ENCODE assay signal across 21 cellular contexts in the genomic region with DNA sequence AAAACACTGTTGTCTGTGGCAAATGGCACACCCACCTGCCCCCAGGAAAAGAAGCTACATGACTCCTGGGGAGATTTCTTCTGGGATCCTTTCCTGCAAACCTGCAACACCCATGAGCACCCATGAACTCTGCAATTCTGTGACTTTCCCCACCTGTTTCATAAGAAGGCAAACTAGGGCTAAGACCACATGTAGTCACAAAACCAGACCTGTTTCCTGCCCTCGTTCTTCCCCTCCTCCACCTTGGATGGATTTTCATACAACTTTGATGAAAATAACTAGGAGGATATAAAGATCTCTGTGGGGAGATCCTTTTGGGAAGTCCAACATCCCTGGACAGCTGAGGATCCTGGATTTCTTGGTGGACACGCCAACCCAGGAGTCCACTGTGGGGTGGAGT.
DNase-seq lines count a peak whose midpoint lies in the region; ATAC-seq and TF ChIP-seq lines count a peak whose summit lies in the region.
"Had no signal": no experiment of that assay in that cellular context is flagged by ENCODE, and none has a peak within 500 bp of the region (broad histone marks: within the 10 kb centered on the region; RNA-seq: fewer than 3 reads in every experiment).

No MANE protein-coding gene starts in this region.

- no peaks in the 10 kb centered on the region for H3K27me3 ChIP-seq in CD4-positive, alpha-beta T cell (ENCODE audit: control insufficient read depth, insufficient read depth, low read length)
- H3K27me3 ChIP-seq in CD8-positive, alpha-beta memory T cell (ENCODE audit: insufficient read depth, low read length, poor library complexity, severe bottlenecking), result no peaks in the 10 kb centered on the region
- no peaks in the 10 kb centered on the region for H3K27me3 ChIP-seq in naive thymus-derived CD4-positive, alpha-beta T cell (ENCODE audit: control insufficient read depth in 2 of 2, insufficient read depth in 2 of 2, low read length in 2 of 2)
- H3K27me3 ChIP-seq: ascending aorta, foreskin keratinocyte, neural progenitor cell, SJSA1, vagina had no signal

- CTCF ChIA-PET in CD4-positive, alpha-beta T cell (lab: Charles Lee), result interaction anchor here (0.9 to 2.5 kb wide), 3 partner anchors 14 to 1079 kb away, joined by 3 to 11 read pairs (median 3); no protein-coding TSS in a partner anchor
- CTCF ChIA-PET in CD8-positive, alpha-beta memory T cell (lab: Charles Lee), result interaction anchor here (1.1 to 5.6 kb wide), 3 partner anchors 14 to 209 kb away, joined by 5 to 28 read pairs (median 5); no protein-coding TSS in a partner anchor
- CTCF ChIA-PET in activated CD8-positive, alpha-beta T cell treated with anti-CD3 and anti-CD28 coated beads, Interleukin-2, amount 10 ng/mL, durations not matched to agents 7 days and 5 days (lab: Charles Lee), result interaction anchor here (0.8 to 20.0 kb wide), 8 partner anchors 12 to 210 kb away, joined by 3 to 309 read pairs (median 10); no protein-coding TSS in a partner anchor
- CTCF ChIA-PET in naive thymus-derived CD4-positive, alpha-beta T cell (lab: Charles Lee), result interaction anchor here (0.6 to 18.0 kb wide), 8 partner anchors 8 to 1085 kb away, joined by 3 to 279 read pairs (median 4); a partner anchor contains a TSS

- H3K4me3 ChIP-seq in CD8-positive, alpha-beta memory T cell (ENCODE audit: low read length), result peak overlapping the region; percentile 3
- peak overlapping the region; percentile 11 for H3K4me3 ChIP-seq in naive thymus-derived CD4-positive, alpha-beta T cell (ENCODE audit: low read length)
- H3K4me3 ChIP-seq: ascending aorta, K562, neural progenitor cell, SJSA1, vagina had no signal

- H3K9me3 ChIP-seq in CD4-positive, alpha-beta T cell (ENCODE audit: control insufficient read depth, low read length), result no peaks in the 10 kb centered on the region
- H3K9me3 ChIP-seq in CD8-positive, alpha-beta memory T cell (ENCODE audit: low read length), result no peaks in the 10 kb centered on the region
- H3K9me3 ChIP-seq in naive thymus-derived CD4-positive, alpha-beta T cell (ENCODE audit: control insufficient read depth in 2 of 3, low read length in 3 of 3), result no peaks in the 10 kb centered on the region
- H3K9me3 ChIP-seq: ascending aorta, SJSA1, vagina had no signal

- peak overlapping the region; percentile 73 for H3K4me3 Mint-ChIP-seq in CD4-positive, alpha-beta T cell
- peak overlapping the region; percentile 8 to 80 (median 59) for H3K4me3 Mint-ChIP-seq in CD8-positive, alpha-beta memory T cell
- H3K4me3 Mint-ChIP-seq in activated CD8-positive, alpha-beta T cell treated with anti-CD3 and anti-CD28 coated beads, Interleukin-2, amount 10 ng/mL, durations not matched to agents 7 days and 5 days, result peak overlapping the region; percentile 34
- H3K4me3 Mint-ChIP-seq in naive thymus-derived CD4-positive, alpha-beta T cell, result peak overlapping the region; percentile 57 to 84 (median 74)
- H3K4me3 Mint-ChIP-seq: neural progenitor cell had no signal

- no peak for TF ChIP-seq CTCF in CD4-positive, alpha-beta T cell (IDR thresholded peaks at IDR 0.05)

- POLR2A ChIA-PET in CD4-positive, alpha-beta T cell (lab: Charles Lee), result interaction anchor here (0.5 to 18.0 kb wide), 11 partner anchors 16 to 1079 kb away, joined by 3 to 468 read pairs (median 5); a partner anchor contains a TSS
- POLR2A ChIA-PET in CD8-positive, alpha-beta memory T cell (lab: Charles Lee), result interaction anchor here (1.2 to 1.4 kb wide), 3 partner anchors 11 to 51 kb away, joined by 3 to 6 read pairs (median 4); no protein-coding TSS in a partner anchor
- POLR2A ChIA-PET in activated CD8-positive, alpha-beta T cell treated with anti-CD3 and anti-CD28 coated beads, Interleukin-2, amount 10 ng/mL, durations not matched to agents 7 days and 5 days (lab: Charles Lee), result interaction anchor here (0.8 to 7.8 kb wide), 6 partner anchors 12 to 209 kb away, joined by 3 to 52 read pairs (median 8); no protein-coding TSS in a partner anchor
- POLR2A ChIA-PET in naive thymus-derived CD4-positive, alpha-beta T cell (lab: Charles Lee), result interaction anchor here (0.6 to 25.4 kb wide), 16 partner anchors 8 to 1878 kb away, joined by 3 to 501 read pairs (median 4); a partner anchor contains a TSS

- no peak for DNase-seq in CD4-positive, alpha-beta T cell
- no peak for DNase-seq in CD8-positive, alpha-beta memory T cell
- DNase-seq in activated CD8-positive, alpha-beta T cell treated with anti-CD3 and anti-CD28 coated beads, Interleukin-2, amount 10 ng/mL, durations not matched to agents 7 days and 5 days, result no peak
- DNase-seq in naive thymus-derived CD4-positive, alpha-beta T cell, result peak in 1 of 9 donors; percentile 34
- DNase-seq in head of caudate nucleus, result no peak
- DNase-seq in COR-L47 (lab: John Stamatoyannopoulos, UW), result no peak
- DNase-seq: activated effector memory CD4-positive, alpha-beta T cell treated with anti-CD3 and anti-CD28 coated beads, Interleukin-2, amount 50 U/mL, for 16 hours; foreskin keratinocyte; H7; hippocampal formation; midbrain; NCI-H146; NCI-H510A treated with DMSO at 0.1 percent for 48 hours had no signal

- H3K4me1 ChIP-seq in CD8-positive, alpha-beta memory T cell (ENCODE audit: insufficient read depth, low read length), result peaks cover 99% of the 10 kb centered on the region
- peaks cover 95 to 98% of the 10 kb centered on the region in 2 donors for H3K4me1 ChIP-seq in naive thymus-derived CD4-positive, alpha-beta T cell (ENCODE audit: control insufficient read depth in 2 of 2, insufficient read depth in 2 of 2, low read length in 2 of 2)
- H3K4me1 ChIP-seq: ascending aorta, neural progenitor cell, SJSA1, vagina had no signal

- H3K9me3 Mint-ChIP-seq in CD4-positive, alpha-beta T cell, result peaks cover 2% of the 10 kb centered on the region
- no peaks in the 10 kb centered on the region for H3K9me3 Mint-ChIP-seq in CD8-positive, alpha-beta memory T cell
- H3K9me3 Mint-ChIP-seq in activated CD8-positive, alpha-beta T cell treated with anti-CD3 and anti-CD28 coated beads, Interleukin-2, amount 10 ng/mL, durations not matched to agents 7 days and 5 days (ENCODE audit: insufficient read depth), result no peaks in the 10 kb centered on the region
- H3K9me3 Mint-ChIP-seq in naive thymus-derived CD4-positive, alpha-beta T cell, result peaks cover 0 to 6% (median 0%) of the 10 kb centered on the region in 11 donors
- H3K9me3 Mint-ChIP-seq: neural progenitor cell had no signal

- H3K36me3 Mint-ChIP-seq in CD4-positive, alpha-beta T cell (ENCODE audit: low read depth), result peaks cover 4% of the 10 kb centered on the region
- peaks cover 2 to 14% (median 4%) of the 10 kb centered on the region in 3 donors for H3K36me3 Mint-ChIP-seq in CD8-positive, alpha-beta memory T cell
- peaks cover 18% of the 10 kb centered on the region for H3K36me3 Mint-ChIP-seq in activated CD8-positive, alpha-beta T cell treated with anti-CD3 and anti-CD28 coated beads, Interleukin-2, amount 10 ng/mL, durations not matched to agents 7 days and 5 days (ENCODE audit: low read depth)
- H3K36me3 Mint-ChIP-seq in naive thymus-derived CD4-positive, alpha-beta T cell, result peaks cover 0 to 20% (median 4%) of the 10 kb centered on the region in 5 donors
- H3K36me3 Mint-ChIP-seq: neural progenitor cell had no signal

- H3K4me1 Mint-ChIP-seq in CD4-positive, alpha-beta T cell (ENCODE audit: low read depth), result peaks cover 100% of the 10 kb centered on the region
- H3K4me1 Mint-ChIP-seq in CD8-positive, alpha-beta memory T cell, result peaks cover 97 to 100% (median 100%) of the 10 kb centered on the region in 3 donors
- peaks cover 98% of the 10 kb centered on the region for H3K4me1 Mint-ChIP-seq in activated CD8-positive, alpha-beta T cell treated with anti-CD3 and anti-CD28 coated beads, Interleukin-2, amount 10 ng/mL, durations not matched to agents 7 days and 5 days (ENCODE audit: low read depth)
- H3K4me1 Mint-ChIP-seq in naive thymus-derived CD4-positive, alpha-beta T cell, result peaks cover 58 to 100% (median 98%) of the 10 kb centered on the region in 7 donors
- H3K4me1 Mint-ChIP-seq: neural progenitor cell had no signal

- intact Hi-C loops in CD4-positive, alpha-beta T cell (cut with DNase I, micrococcal nuclease), result loop anchor here in 1 of 2 experiments (5.0 kb wide), 1 partner anchor 1080 kb away; no protein-coding TSS in a partner anchor
- intact Hi-C loops in naive thymus-derived CD4-positive, alpha-beta T cell (cut with micrococcal nuclease), result loop anchor here (5.0 to 10.0 kb wide), 4 partner anchors 210 to 745 kb away; no protein-coding TSS in a partner anchor
- intact Hi-C loops in head of caudate nucleus (cut with DNase I), result no loop called here

- H3K36me3 ChIP-seq in CD8-positive, alpha-beta memory T cell (ENCODE audit: insufficient read depth, low read length), result no peaks in the 10 kb centered on the region
- H3K36me3 ChIP-seq in naive thymus-derived CD4-positive, alpha-beta T cell (ENCODE audit: control insufficient read depth in 2 of 3, insufficient read depth in 3 of 3, low read length in 3 of 3), result no peaks in the 10 kb centered on the region
- H3K36me3 ChIP-seq: ascending aorta, neural progenitor cell, SJSA1, vagina had no signal

- no peaks in the 10 kb centered on the region for H3K27me3 Mint-ChIP-seq in CD4-positive, alpha-beta T cell
- H3K27me3 Mint-ChIP-seq in CD8-positive, alpha-beta memory T cell, result no peaks in the 10 kb centered on the region
- no peaks in the 10 kb centered on the region for H3K27me3 Mint-ChIP-seq in activated CD8-positive, alpha-beta T cell treated with anti-CD3 and anti-CD28 coated beads, Interleukin-2, amount 10 ng/mL, durations not matched to agents 7 days and 5 days (ENCODE audit: low read depth)
- no peaks in the 10 kb centered on the region for H3K27me3 Mint-ChIP-seq in naive thymus-derived CD4-positive, alpha-beta T cell

- peak overlapping the region; percentile 93 for H3K27ac Mint-ChIP-seq in CD4-positive, alpha-beta T cell
- peak overlapping the region; percentile 90 to 99 (median 94) for H3K27ac Mint-ChIP-seq in CD8-positive, alpha-beta memory T cell
- peak overlapping the region; percentile 92 for H3K27ac Mint-ChIP-seq in activated CD8-positive, alpha-beta T cell treated with anti-CD3 and anti-CD28 coated beads, Interleukin-2, amount 10 ng/mL, durations not matched to agents 7 days and 5 days
- peak overlapping the region; percentile 92 to 100 (median 98) for H3K27ac Mint-ChIP-seq in naive thymus-derived CD4-positive, alpha-beta T cell
- H3K27ac Mint-ChIP-seq: neural progenitor cell had no signal

- H3K27ac ChIP-seq in CD4-positive, alpha-beta T cell (ENCODE audit: low read depth, low read length), result peak overlapping the region; percentile 87
- H3K27ac ChIP-seq in CD8-positive, alpha-beta memory T cell (ENCODE audit: low read depth, low read length), result no peak overlapping the region
- peak overlapping the region; percentile 80 for H3K27ac ChIP-seq in naive thymus-derived CD4-positive, alpha-beta T cell (ENCODE audit: low read depth, low read length)
- H3K27ac ChIP-seq: ascending aorta, neural progenitor cell, SJSA1, vagina, VCaP had no signal

- ATAC-seq in CD4-positive, alpha-beta T cell (ENCODE audit: poor library complexity), result peak; percentile 14
- no peak for ATAC-seq in activated CD8-positive, alpha-beta T cell treated with anti-CD3 and anti-CD28 coated beads, Interleukin-2, amount 10 ng/mL, durations not matched to agents 7 days and 5 days
- ATAC-seq in naive thymus-derived CD4-positive, alpha-beta T cell, result no peak
- no peak for ATAC-seq in HG03469 (IDR thresholded peaks at IDR 0.05; ENCODE audit: unreplicated experiment)
- ATAC-seq: foreskin keratinocyte, K562, sciatic nerve had no signal
